In the genomic region with DNA sequence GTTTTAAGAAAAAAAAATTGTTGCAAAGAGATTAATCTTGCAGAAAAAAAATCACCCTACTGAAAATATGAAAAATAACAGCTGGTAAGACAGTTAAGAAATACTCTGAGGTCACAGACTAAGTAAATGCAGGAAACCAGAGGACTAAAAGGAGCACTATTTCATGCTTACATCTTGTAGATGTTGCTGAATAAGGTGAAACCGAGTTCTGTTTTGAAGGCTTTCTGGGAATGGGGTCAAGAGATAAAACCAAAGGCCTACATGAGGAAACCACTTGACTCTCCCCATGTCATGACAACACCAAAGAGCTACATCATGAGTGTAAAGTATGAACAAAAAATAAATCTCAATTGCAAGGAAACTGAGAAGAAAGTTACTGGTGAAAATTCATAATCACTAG, we compare ENCODE assay signal across 22 cellular contexts.
"Had no signal": no experiment of that assay in that cellular context is flagged by ENCODE, and none has a peak within 500 bp of the region (broad histone marks: within the 10 kb centered on the region; RNA-seq: fewer than 3 reads in every experiment).

No MANE protein-coding gene starts in this region.

- H3K9ac ChIP-seq: SK-N-SH had no signal

- H3K27ac ChIP-seq: HL-60, RWPE1 had no signal

- H3K4me1 Mint-ChIP-seq: IgD-negative memory B cell, T-cell had no signal

- H3K4me3 ChIP-seq: K562, MG63 had no signal

- DNase-seq: Karpas-422, MG63, NCI-H1092 treated with DMSO at 0.1 percent for 48 hours, NCI-H1417, NCI-H1436 treated with DMSO at 0.1 percent for 48 hours, NCI-H1694, NCI-H187 treated with DMSO at 0.1 percent for 48 hours, NCI-H2081, NCI-H2107, NCI-H2227 treated with DMSO at 0.1 percent for 48 hours, NCI-H524, NCI-H526 treated with DMSO at 0.1 percent for 48 hours, NCI-H748 treated with DMSO at 0.1 percent for 48 hours, SHP77, SK-N-SH, SW 1271, T-cell had no signal

- H3K4me3 Mint-ChIP-seq: IgD-negative memory B cell, T-cell had no signal

- H3K36me3 ChIP-seq: MG63 had no signal

- H3K4me2 ChIP-seq: SK-N-SH had no signal

- H3K9me3 ChIP-seq: MG63, SK-N-SH had no signal

- H3K27me3 Mint-ChIP-seq: IgD-negative memory B cell, T-cell had no signal

- ATAC-seq: K562, Panc1, T-cell had no signal

- H3K27me3 ChIP-seq: MG63 had no signal

- H3K27ac Mint-ChIP-seq: IgD-negative memory B cell, T-cell had no signal

- H3K36me3 Mint-ChIP-seq: IgD-negative memory B cell, T-cell had no signal
